8 cellular contexts compared by ENCODE assay signal in the genomic region with DNA sequence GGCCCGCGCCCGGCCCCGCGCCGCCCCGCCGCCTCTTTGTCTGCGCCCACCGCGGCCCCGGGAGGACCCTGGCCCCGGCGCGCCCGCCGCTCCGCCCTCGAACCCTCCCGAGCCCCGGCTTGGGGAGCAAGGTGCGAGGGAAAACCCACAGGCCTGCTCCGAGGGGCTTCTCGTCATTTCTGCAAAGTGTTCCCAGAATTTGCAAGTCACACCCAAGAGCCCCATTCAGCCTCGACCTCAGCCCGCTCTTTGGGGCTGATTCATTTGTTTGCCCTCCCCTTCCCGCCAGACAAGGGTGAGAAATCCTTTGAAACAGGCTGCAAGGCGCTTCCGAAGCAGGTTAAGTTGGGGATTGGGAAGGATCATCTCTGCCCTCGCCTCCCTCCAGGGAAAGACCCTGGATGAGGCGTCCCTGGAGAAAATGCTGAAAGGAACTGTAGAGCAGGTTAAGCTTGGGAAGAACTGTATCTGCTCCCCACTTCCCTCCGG.
A peak's percentile ranks its signal among the peaks of the same experiment; 100 is the strongest.
DNase-seq lines count a peak whose midpoint lies in the region; TF ChIP-seq lines count a peak whose summit lies in the region.

No MANE protein-coding gene starts in this region.

- peaks cover 20% of the 10 kb centered on the region; the same call in 1 of the 2 replicates for H3K79me2 ChIP-seq in KMS-11 (ENCODE audit: insufficient read depth, low read depth)

- H3K4me2 ChIP-seq in KMS-11, result peak overlapping the region; percentile 59

- peak overlapping the region; percentile 83 for H2AFZ ChIP-seq in KMS-11 (ENCODE audit: low read depth)

- H3K4me1 ChIP-seq in KMS-11 (ENCODE audit: low read depth, poor library complexity, severe bottlenecking) (peaks cover 19% of the 10 kb centered on the region), mucosa of stomach (ENCODE audit: control insufficient read depth, insufficient read depth, low read length) (peaks cover 26% of the 10 kb centered on the region), stomach smooth muscle (ENCODE audit: control insufficient read depth, insufficient read depth, low read length) (peaks cover 31% of the 10 kb centered on the region)
- H3K4me1 ChIP-seq in effector memory CD4-positive, alpha-beta T cell (ENCODE audit: control insufficient read depth, insufficient read depth, low read length, poor library complexity, severe bottlenecking), result peaks cover 19% of the 10 kb centered on the region

- H3K36me3 ChIP-seq in KMS-11 (ENCODE audit: insufficient read depth), result no peaks in the 10 kb centered on the region
- no peaks in the 10 kb centered on the region for H3K36me3 ChIP-seq in effector memory CD4-positive, alpha-beta T cell (ENCODE audit: control insufficient read depth, insufficient read depth, low read length)
- no peaks in the 10 kb centered on the region for H3K36me3 ChIP-seq in mucosa of stomach (ENCODE audit: control insufficient read depth, insufficient read depth, low read length)
- H3K36me3 ChIP-seq in stomach smooth muscle (ENCODE audit: control insufficient read depth in 2 of 2, insufficient read depth in 2 of 2, low read length in 2 of 2), result no peaks in the 10 kb centered on the region

- H4K20me1 ChIP-seq in KMS-11 (ENCODE audit: insufficient read depth), result no peaks in the 10 kb centered on the region

- H3K27me3 ChIP-seq in KMS-11 (ENCODE audit: insufficient read depth, low read depth) (0 out of 2 replicates have a peak, but pooled peaks cover 3% of the 10 kb centered on the region), mucosa of stomach (ENCODE audit: control insufficient read depth, insufficient read depth, low read length) (peaks cover 4% of the 10 kb centered on the region), stomach smooth muscle (ENCODE audit: control insufficient read depth in 1 of 2, insufficient read depth in 2 of 2, low read length in 2 of 2) (no peaks in the 10 kb centered on the region)
- H3K27me3 ChIP-seq in effector memory CD4-positive, alpha-beta T cell (replicated peaks; ENCODE audit: control insufficient read depth, insufficient read depth, low read length, poor library complexity, severe bottlenecking), result no peaks in the 10 kb centered on the region

- H3K9ac ChIP-seq in KMS-11 (peak overlapping the region; percentile 50; the same call in 1 of the 2 replicates), mucosa of stomach (ENCODE audit: low read length) (peak overlapping the region; percentile 60), stomach smooth muscle (ENCODE audit: low read length in 2 of 2) (peak overlapping the region; percentile 81 to 89)

- no peak overlapping the region for H3K27ac ChIP-seq in KMS-11
- peak overlapping the region; percentile 42 for H3K27ac ChIP-seq in effector memory CD4-positive, alpha-beta T cell (ENCODE audit: insufficient read depth, low read length, poor library complexity, severe bottlenecking)
- H3K27ac ChIP-seq in stomach smooth muscle (ENCODE audit: low read length), result peak overlapping the region; percentile 91

- no peak for TF ChIP-seq CTCF in KMS-11 (conservative IDR thresholded peaks at IDR 0.05; ENCODE audit: low read depth, low read length)

- DNase-seq in NCI-H1092 treated with DMSO at 0.1 percent for 48 hours (lab: John Stamatoyannopoulos, UW) (peak; percentile 39), NCI-H1092 (lab: John Stamatoyannopoulos, UW) (no peak), CD1c-positive myeloid dendritic cell (ENCODE audit: extremely low spot score) (no peak)
- peak; percentile 39 for DNase-seq in activated CD4-positive, CD25-positive, alpha-beta regulatory T cell treated with anti-CD3 and anti-CD28 coated beads, Interleukin-2, amount 50 U/mL, for 72 hours
- DNase-seq in effector memory CD4-positive, alpha-beta T cell, result no peak

- H3K4me3 ChIP-seq in KMS-11 (IDR thresholded peaks at IDR 0.05; ENCODE audit: insufficient read depth, low read depth, low read length), result no peak overlapping the region
- H3K4me3 ChIP-seq in effector memory CD4-positive, alpha-beta T cell (ENCODE audit: insufficient read depth, low read depth, low read length, poor library complexity, severe bottlenecking), result peak overlapping the region; percentile 65
- H3K4me3 ChIP-seq in mucosa of stomach (ENCODE audit: low read length), result peak overlapping the region; percentile 57
- peak overlapping the region; percentile 78 to 86 for H3K4me3 ChIP-seq in stomach smooth muscle (ENCODE audit: low read length in 2 of 2)

- H3K9me3 ChIP-seq in effector memory CD4-positive, alpha-beta T cell (ENCODE audit: control insufficient read depth, low read length), result no peaks in the 10 kb centered on the region
- no peaks in the 10 kb centered on the region for H3K9me3 ChIP-seq in mucosa of stomach (ENCODE audit: control insufficient read depth, low read length)
- H3K9me3 ChIP-seq in stomach smooth muscle (ENCODE audit: control insufficient read depth in 2 of 2, low read length in 2 of 2), result no peaks in the 10 kb centered on the region

Comparison
In these comparisons a context has a peak if more than half of its experiments do, and no peak if none do; other contexts are left out.
1. DNase-seq: peak in NCI-H1092 treated with DMSO at 0.1 percent for 48 hours (single experiment) and activated CD4-positive, CD25-positive, alpha-beta regulatory T cell treated with anti-CD3 and anti-CD28 coated beads, Interleukin-2, amount 50 U/mL, for 72 hours (single experiment); none in NCI-H1092 (single experiment), effector memory CD4-positive, alpha-beta T cell (0 of 3) and CD1c-positive myeloid dendritic cell (single experiment).
2. Peak in every context shown above with its lines, with median percentiles within 50 percentile points of each other: H3K9ac ChIP-seq.